1 cellular context compared by ENCODE assay signal in genomic region chr1:172154571-172154970, GRCh38.
TF ChIP-seq lines count a peak whose summit lies in the region.

No MANE protein-coding gene starts in this region.

TF ChIP-seq in SK-N-SH, 30 proteins besides CTCF, POLR2A, EP300 and RAD21 (continued from another document):
- no peak for TF ChIP-seq USF1 (IDR thresholded peaks at IDR 0.05; ENCODE audit: borderline replicate concordance, low read depth)
- TF ChIP-seq RFX5 (IDR thresholded peaks at IDR 0.05; ENCODE audit: low read length), result no peak
- TF ChIP-seq FOSL2 (IDR thresholded peaks at IDR 0.05; ENCODE audit: borderline replicate concordance, low read depth), result peak; percentile 86
- TF ChIP-seq FOXM1 (IDR thresholded peaks at IDR 0.05; ENCODE audit: low read depth), result peak; percentile 57; the same call in 1 of the 2 replicates
